ENCODE assay signal across 22 cellular contexts in genomic region chr7:45564886-45565455, GRCh38. TPM values are rescaled to one million over a fixed set of nuclear protein-coding genes. Genes with fewer than 3 reads are reported as not detected.
A peak's percentile ranks its signal among the peaks of the same experiment; 100 is the strongest.
DNase-seq lines count a peak whose midpoint lies in the region; ATAC-seq and TF ChIP-seq lines count a peak whose summit lies in the region.
"Had no signal": no experiment of that assay in that cellular context is flagged by ENCODE, and none has a peak within 500 bp of the region (broad histone marks: within the 10 kb centered on the region; RNA-seq: fewer than 3 reads in every experiment).

No MANE protein-coding gene starts in this region.

- H2BK120ac ChIP-seq in mesenchymal stem cell (ENCODE audit: low read depth, low read length), result no peak overlapping the region

- no peak overlapping the region for H3K14ac ChIP-seq in mesenchymal stem cell (ENCODE audit: low read length in 2 of 2)

- H2BK12ac ChIP-seq in mesenchymal stem cell (ENCODE audit: low read length in 2 of 2), result no peak overlapping the region

- H4K91ac ChIP-seq in mesenchymal stem cell (ENCODE audit: low read length), result no peak overlapping the region

- peaks cover 0 to 7% (median 3%) of the 10 kb centered on the region in 11 donors for H3K9me3 ChIP-seq in heart right ventricle
- peaks cover 5% of the 10 kb centered on the region for H3K9me3 ChIP-seq in mesenchymal stem cell (ENCODE audit: control insufficient read depth, low read length)
- no peaks in the 10 kb centered on the region for H3K9me3 ChIP-seq in vagina
- H3K9me3 ChIP-seq: SJSA1 had no signal

- no peak overlapping the region for H2BK15ac ChIP-seq in mesenchymal stem cell (ENCODE audit: low read depth, poor library complexity, severe bottlenecking)

- no peak for TF ChIP-seq CTCF in heart right ventricle (IDR thresholded peaks at IDR 0.05)
- TF ChIP-seq CTCF in vagina (IDR thresholded peaks at IDR 0.05), result no peak

- H3K18ac ChIP-seq in mesenchymal stem cell (ENCODE audit: low read depth in 1 of 2, low read length in 2 of 2), result no peak overlapping the region

- no peak overlapping the region for H2BK5ac ChIP-seq in mesenchymal stem cell (ENCODE audit: low read depth, low read length, poor library complexity, severe bottlenecking)

- H3K4ac ChIP-seq in mesenchymal stem cell (ENCODE audit: low read depth in 1 of 2, low read length in 2 of 2), result no peak overlapping the region

- no peak overlapping the region for H2AK5ac ChIP-seq in mesenchymal stem cell (ENCODE audit: low read length, severe bottlenecking)

- intact Hi-C loops in heart right ventricle (cut with DNase I), result loop anchor here in 1 of 10 donors (2.0 kb wide), 1 partner anchor 20 kb away; no protein-coding TSS in a partner anchor
- intact Hi-C loops in Right ventricle myocardium inferior (cut with DNase I), result no loop called here
- intact Hi-C loops in vagina (cut with DNase I), result no loop called here

- H3K27ac ChIP-seq in heart right ventricle, result peak overlapping the region in 9 of 10 donors; percentile 42 to 72 (median 61)
- no peak overlapping the region for H3K27ac ChIP-seq in mesenchymal stem cell (ENCODE audit: low read length, poor library complexity, severe bottlenecking)
- H3K27ac ChIP-seq in vagina, result peak overlapping the region; percentile 1
- H3K27ac ChIP-seq: A549, SJSA1 had no signal

- 59 to 60% methylated on average over 9 of the region's 9 CpGs for WGBS in heart right ventricle, 2 donors
- 74% methylated on average over 9 of the region's 9 CpGs for WGBS in mesenchymal stem cell

- no peak for TF ChIP-seq POLR2A in vagina (IDR thresholded peaks at IDR 0.05)

- no peak for DNase-seq in heart right ventricle
- DNase-seq in Right ventricle myocardium inferior (ENCODE audit: missing footprints), result no peak
- DNase-seq in cerebellum (ENCODE audit: low spot score), result peak; percentile 64
- no peak for DNase-seq in mesenchymal stem cell
- peak; percentile 77 to 78 for DNase-seq in vagina (ENCODE audit: extremely low spot score in 2 of 2)
- DNase-seq in activated naive CD4-positive, alpha-beta T cell (lab: John Stamatoyannopoulos, UW), result no peak
- no peak for DNase-seq in NCI-H146 treated with DMSO at 0.1 percent for 48 hours (lab: John Stamatoyannopoulos, UW; ENCODE audit: unreplicated experiment)
- DNase-seq in NCI-H2029 treated with DMSO at 0.1 percent for 48 hours (lab: John Stamatoyannopoulos, UW), result no peak
- DNase-seq: activated B cell treated with CpG ODN at 0.5 μM for 24 hours; anterior cingulate cortex; central memory CD4-positive, alpha-beta T cell; DMS153; HCEC 1CT; NCI-H1092 treated with DMSO at 0.1 percent for 48 hours; NCI-H1930; NCI-H2227 treated with DMSO at 0.1 percent for 48 hours; sigmoid colon; stimulated activated CD4-positive, alpha-beta T cell treated with anti-CD3 and anti-CD28 coated beads, Interleukin-15, amount 100 ng/mL, for 24 hours; stimulated activated naive CD4-positive, alpha-beta T cell treated with Interleukin-2 at 50 U/mL for 16 hours had no signal

- no peak overlapping the region for H4K8ac ChIP-seq in mesenchymal stem cell (ENCODE audit: low read length)

- peak overlapping the region; percentile 27 for H3K9ac ChIP-seq in mesenchymal stem cell (ENCODE audit: low read length)

- no peak overlapping the region for H2AFZ ChIP-seq in mesenchymal stem cell (ENCODE audit: low read depth, low read length)

- H3K79me1 ChIP-seq in mesenchymal stem cell (replicated peaks; ENCODE audit: low read length, poor library complexity, severe bottlenecking), result no peaks in the 10 kb centered on the region

- H3K4me3 ChIP-seq in heart right ventricle (peak overlapping the region in 6 of 10 donors; percentile 21 to 39 (median 35)), mesenchymal stem cell (ENCODE audit: insufficient read depth in 1 of 2, low read depth in 1 of 2, low read length in 2 of 2) (peak overlapping the region in 1 of 2 experiments; percentile 8), vagina (no peak overlapping the region)
- H3K4me3 ChIP-seq: A549, lung, sigmoid colon, SJSA1 had no signal

- no peak overlapping the region for H3K4me2 ChIP-seq in mesenchymal stem cell (ENCODE audit: low read length, poor library complexity, severe bottlenecking)
- H3K4me2 ChIP-seq: A549 had no signal

- H3K23ac ChIP-seq in mesenchymal stem cell (ENCODE audit: low read length in 2 of 2), result no peak overlapping the region

- ATAC-seq in heart right ventricle, result peak in 3 of 8 donors; percentile 5 to 22 (median 5)
- no peak for ATAC-seq in Right ventricle myocardium inferior
- ATAC-seq: A549 had no signal

- H3K4me1 ChIP-seq in heart right ventricle (peaks cover 7 to 26% (median 18%) of the 10 kb centered on the region in 9 donors), mesenchymal stem cell (ENCODE audit: control insufficient read depth, insufficient read depth, low read depth, low read length) (no peaks in the 10 kb centered on the region), vagina (no peaks in the 10 kb centered on the region)
- H3K4me1 ChIP-seq: A549, SJSA1 had no signal

- H3K36me3 ChIP-seq in heart right ventricle (no peaks in the 10 kb centered on the region), mesenchymal stem cell (ENCODE audit: control insufficient read depth in 1 of 2, insufficient read depth in 2 of 2, low read depth in 1 of 2, low read length in 2 of 2) (no peaks in the 10 kb centered on the region), vagina (no peaks in the 10 kb centered on the region)
- H3K36me3 ChIP-seq: sigmoid colon, SJSA1 had no signal

- H3K27me3 ChIP-seq in heart right ventricle (no peaks in the 10 kb centered on the region), mesenchymal stem cell (ENCODE audit: control insufficient read depth in 1 of 2, insufficient read depth in 1 of 2, low read length in 2 of 2) (peaks cover 20 to 65% of the 10 kb centered on the region in 2 experiments), vagina (no peaks in the 10 kb centered on the region)

RNA-seq across cellular contexts. Expression of gene ADCY1, which starts 9.2 kb away (rescaled TPM):
- total RNA-seq in heart right ventricle, result 1 to 10 TPM; 2.2 to 8.6 (median 3.6) TPM
- polyA plus RNA-seq in heart right ventricle, result under 1 TPM; 0.46 to 0.80 TPM
- 5.9 TPM for total RNA-seq in Right ventricle myocardium inferior
- total RNA-seq in cerebellum, result 93.5 TPM
- polyA plus RNA-seq in mesenchymal stem cell (2013, experiment 1 of 2), result 0.19 TPM
- 0.12 TPM for polyA plus RNA-seq in mesenchymal stem cell (2013, experiment 2 of 2)
- total RNA-seq in vagina, result 2.5 TPM
- total RNA-seq: activated B cell treated with CpG ODN at 0.5 μM for 24 hours had no signal

Comparison
In these comparisons a context has a peak if more than half of its experiments do, and no peak if none do; other contexts are left out.
1. DNase-seq: peak in cerebellum (single experiment) and vagina (2 of 2); none in heart right ventricle (0 of 2), Right ventricle myocardium inferior (single experiment), mesenchymal stem cell (single experiment), activated naive CD4-positive, alpha-beta T cell (0 of 4), NCI-H146 treated with DMSO at 0.1 percent for 48 hours (single experiment) and NCI-H2029 treated with DMSO at 0.1 percent for 48 hours (single experiment).
2. H3K4me3 ChIP-seq: peak in heart right ventricle (6 of 10); none in vagina (0 of 2).